In genomic region chr2:143015681-143016080, GRCh38 we compare ENCODE assay signal across 18 cellular contexts.
DNase-seq lines count a peak whose midpoint lies in the region; ATAC-seq, FAIRE-seq and TF ChIP-seq lines count a peak whose summit lies in the region.
"Had no signal": no experiment of that assay in that cellular context is flagged by ENCODE, and none has a peak within 500 bp of the region (broad histone marks: within the 10 kb centered on the region; RNA-seq: fewer than 3 reads in every experiment).

No MANE protein-coding gene starts in this region.

- dilution Hi-C loops in keratinocyte (cut with MboI; ENCODE audit: extremely low pct_ligation_motif_present, low sequenced_read_pairs): no loop called here

- CTCF ChIA-PET in activated B cell treated with CpG ODN at 0.5 μM for 24 hours (lab: Charles Lee): no interaction called here

- H3K9me3 ChIP-seq in keratinocyte (ENCODE audit: control insufficient read depth, low read depth, low read length): no peaks in the 10 kb centered on the region
- H3K9me3 ChIP-seq: Caco-2 had no signal

- no peaks in the 10 kb centered on the region for H3K36me3 ChIP-seq in keratinocyte (ENCODE audit: control insufficient read depth in 2 of 2, extremely low read depth in 1 of 2, insufficient read depth in 2 of 2, low read length in 2 of 2)

- peak overlapping the region; percentile 8 for H3K4me2 ChIP-seq in keratinocyte (ENCODE audit: control insufficient read depth, extremely low read depth, insufficient read depth, low read depth, low read length)
- H3K4me2 ChIP-seq: GM23338 had no signal

- POLR2A ChIA-PET in activated B cell treated with CpG ODN at 0.5 μM for 24 hours (lab: Charles Lee): no interaction called here

- H3K27me3 Mint-ChIP-seq in activated B cell treated with CpG ODN at 0.5 μM for 24 hours: no peaks in the 10 kb centered on the region

- H3K9me1 ChIP-seq in keratinocyte (ENCODE audit: control insufficient read depth, extremely low read depth, insufficient read depth, low read length): no peaks in the 10 kb centered on the region

- H3K27ac ChIP-seq in keratinocyte (ENCODE audit: control insufficient read depth, insufficient read depth, low read length): no peak overlapping the region

- H2AFZ ChIP-seq in keratinocyte (ENCODE audit: control insufficient read depth, low read length): peak overlapping the region; percentile 20
- H2AFZ ChIP-seq: GM23338 had no signal

- DNase-seq in OCI-M1 (lab: John Stamatoyannopoulos, UW): peak; percentile 19
- DNase-seq in activated B cell treated with CpG ODN at 0.5 μM for 24 hours: no peak
- no peak for DNase-seq in keratinocyte (ENCODE audit: low read depth, low spot score)
- DNase-seq in stromal cell of bone marrow (ENCODE audit: low read depth): peak; percentile 10
- no peak for DNase-seq in stimulated activated CD4-positive, alpha-beta T cell treated with anti-CD3 and anti-CD28 coated beads, Interleukin-4, amount 100 ng/mL, for 1 hour
- DNase-seq in DMS153 (lab: John Stamatoyannopoulos, UW): no peak
- DNase-seq: Caco-2; CD4-positive, CD25-positive, alpha-beta regulatory T cell; EL; KG1; NCI-H1092 treated with DMSO at 0.1 percent for 48 hours; NCI-H2081 treated with DMSO at 0.1 percent for 48 hours; NCI-H510A treated with DMSO at 0.1 percent for 48 hours; NCI-H82; SHP77 had no signal

- H3K4me1 Mint-ChIP-seq in activated B cell treated with CpG ODN at 0.5 μM for 24 hours: peaks cover 16% of the 10 kb centered on the region
- H3K4me1 Mint-ChIP-seq: CD4-positive, CD25-positive, alpha-beta regulatory T cell; GM23338 had no signal

- peaks cover 16% of the 10 kb centered on the region for H3K36me3 Mint-ChIP-seq in activated B cell treated with CpG ODN at 0.5 μM for 24 hours (ENCODE audit: low read depth)
- H3K36me3 Mint-ChIP-seq: CD4-positive, CD25-positive, alpha-beta regulatory T cell had no signal

- TF ChIP-seq CTCF in activated B cell treated with CpG ODN at 0.5 μM for 24 hours (IDR thresholded peaks at IDR 0.05) (no peak), keratinocyte (optimal IDR thresholded peaks at IDR 0.05 in 1 of 3, IDR thresholded peaks at IDR 0.05 in 1 of 3, conservative IDR thresholded peaks at IDR 0.05 in 1 of 3; ENCODE audit: extremely low read depth in 1 of 3, insufficient read depth in 2 of 3, low read length in 3 of 3) (no peak)

- no peaks in the 10 kb centered on the region for H3K4me1 ChIP-seq in keratinocyte (ENCODE audit: control insufficient read depth, extremely low read depth, insufficient read depth, low read length)
- H3K4me1 ChIP-seq: Caco-2 had no signal

- H4K20me1 ChIP-seq in keratinocyte (ENCODE audit: control insufficient read depth, extremely low read depth, insufficient read depth, low read length): no peaks in the 10 kb centered on the region

- no peak overlapping the region for H3K9ac ChIP-seq in keratinocyte (ENCODE audit: control insufficient read depth, extremely low read depth, insufficient read depth, low read length)

- H3K4me3 ChIP-seq in keratinocyte (ENCODE audit: control insufficient read depth in 2 of 3, extremely low read depth in 1 of 3, insufficient read depth in 2 of 3, low read depth in 1 of 3, low read length in 3 of 3): peak overlapping the region in 1 of 3 experiments; percentile 55
- H3K4me3 ChIP-seq: GM23338 had no signal

- H3K27me3 ChIP-seq in keratinocyte (ENCODE audit: control insufficient read depth, extremely low read depth, insufficient read depth, low read length): no peaks in the 10 kb centered on the region

- peaks cover 4% of the 10 kb centered on the region for H3K9me3 Mint-ChIP-seq in activated B cell treated with CpG ODN at 0.5 μM for 24 hours

- H3K27ac Mint-ChIP-seq in activated B cell treated with CpG ODN at 0.5 μM for 24 hours: peak overlapping the region; percentile 57
- H3K27ac Mint-ChIP-seq: CD4-positive, CD25-positive, alpha-beta regulatory T cell; GM23338 had no signal

- intact Hi-C loops in activated B cell treated with CpG ODN at 0.5 μM for 24 hours (cut with micrococcal nuclease): no loop called here

- H3K4me3 Mint-ChIP-seq in activated B cell treated with CpG ODN at 0.5 μM for 24 hours: no peak overlapping the region
- H3K4me3 Mint-ChIP-seq: CD4-positive, CD25-positive, alpha-beta regulatory T cell; GM23338 had no signal

- FAIRE-seq in keratinocyte (lab: Jason Lieb, UNC): no peak
- FAIRE-seq: RCC 7860 had no signal

- ATAC-seq in activated B cell treated with CpG ODN at 0.5 μM for 24 hours (ENCODE audit: low read depth): no peak
- no peak for ATAC-seq in HG02763 (IDR thresholded peaks at IDR 0.05; ENCODE audit: unreplicated experiment)
- ATAC-seq: GM23338 had no signal

- no peaks in the 10 kb centered on the region for H3K79me2 ChIP-seq in keratinocyte (ENCODE audit: control insufficient read depth, insufficient read depth, low read length)

Comparison
In these comparisons a context has a peak if more than half of its experiments do, and no peak if none do; other contexts are left out.
1. DNase-seq: peak in OCI-M1 (single experiment) and stromal cell of bone marrow (single experiment); none in activated B cell treated with CpG ODN at 0.5 μM for 24 hours (single experiment), keratinocyte (single experiment), stimulated activated CD4-positive, alpha-beta T cell treated with anti-CD3 and anti-CD28 coated beads, Interleukin-4, amount 100 ng/mL, for 1 hour (single experiment) and DMS153 (single experiment).